ENCODE assay signal across 8 cellular contexts in genomic region chr1:31663622-31664452, GRCh38. TPM values are rescaled to one million over a fixed set of nuclear protein-coding genes. Genes with fewer than 3 reads are reported as not detected.
DNase-seq lines count a peak whose midpoint lies in the region; ATAC-seq and TF ChIP-seq lines count a peak whose summit lies in the region.

No MANE protein-coding gene starts in this region.

- H3K36me3 ChIP-seq in PC-9 (ENCODE audit: low read depth) (no peaks in the 10 kb centered on the region), gastroesophageal sphincter (peaks cover 0 to 59% of the 10 kb centered on the region in 2 donors), prostate gland (no peaks in the 10 kb centered on the region)

- no peak overlapping the region for H2AFZ ChIP-seq in PC-9

- POLR2A ChIA-PET in PC-9 (lab: Charles Lee; ENCODE audit: unreplicated experiment) = interaction anchor here (0.5 to 0.6 kb wide), 2 partner anchors 18 to 49 kb away, joined by 3 to 4 read pairs; no protein-coding TSS in a partner anchor

- WGBS in gastroesophageal sphincter (ENCODE audit: low coverage in 1 of 2), 2 donors = 27 to 44% methylated on average over 3 to 7 of the region's 9 CpGs
- 47% methylated on average over 9 of the region's 9 CpGs for WGBS in prostate gland

- in situ Hi-C loops in GM13976 (cut with MboI; ENCODE audit: low sequenced_read_pairs, unreplicated experiment) = loop anchor here (10.0 to 25.0 kb wide), 2 partner anchors 131 to 298 kb away; no protein-coding TSS in a partner anchor

- CTCF ChIA-PET in PC-9 (lab: Charles Lee) = interaction anchor here (0.7 to 1.4 kb wide), 5 partner anchors 41 to 354 kb away, joined by 3 to 11 read pairs (median 6); no protein-coding TSS in a partner anchor

- TF ChIP-seq CTCF in AG09309 (IDR thresholded peaks at IDR 0.05; ENCODE audit: control insufficient read depth, insufficient read depth, low read depth, low read length, missing control alignments) (peak; percentile 86), GM13976 (IDR thresholded peaks at IDR 0.05; ENCODE audit: borderline replicate concordance, control extremely low read depth, extremely low read depth, insufficient read depth, missing control alignments) (peak; percentile 94), PC-9 (conservative IDR thresholded peaks at IDR 0.05) (peak; percentile 100), gastroesophageal sphincter (IDR thresholded peaks at IDR 0.05) (peak in 3 of 4 experiments; percentile 95 to 99 (median 97)), prostate gland (IDR thresholded peaks at IDR 0.05) (peak; percentile 82 to 96 (median 92))

- H3K9me2 ChIP-seq in PC-9 (ENCODE audit: insufficient read depth) = no peaks in the 10 kb centered on the region

- ATAC-seq in gastroesophageal sphincter = peak; percentile 63
- no peak for ATAC-seq in HG02970 (IDR thresholded peaks at IDR 0.05; ENCODE audit: low FRiP score, unreplicated experiment)
- no peak for ATAC-seq in GM18519 (IDR thresholded peaks at IDR 0.05; ENCODE audit: low FRiP score, unreplicated experiment)

- no TSS peak for BruUV-seq in PC-9 (replicated peaks; lab: Mats Ljungman, UMichigan)

- H3K4me3 ChIP-seq in AG09309 (ENCODE audit: control insufficient read depth, low read depth, low read length) (no peak overlapping the region), PC-9 (no peak overlapping the region), gastroesophageal sphincter (no peak overlapping the region), prostate gland (no peak overlapping the region)

- H3K4me1 ChIP-seq in PC-9 (replicated peaks; ENCODE audit: insufficient read depth) = peaks cover 18% of the 10 kb centered on the region
- H3K4me1 ChIP-seq in gastroesophageal sphincter = peaks cover 0 to 54% (median 14%) of the 10 kb centered on the region in 3 donors
- H3K4me1 ChIP-seq in prostate gland (replicated peaks) = no peaks in the 10 kb centered on the region

- H3K79me2 ChIP-seq in PC-9 (ENCODE audit: low read depth) = no peaks in the 10 kb centered on the region

- H3K9me3 ChIP-seq in PC-9 (ENCODE audit: insufficient read depth, low read depth) (no peaks in the 10 kb centered on the region), gastroesophageal sphincter (no peaks in the 10 kb centered on the region), prostate gland (no peaks in the 10 kb centered on the region)

- no peaks in the 10 kb centered on the region for H4K20me1 ChIP-seq in PC-9 (ENCODE audit: insufficient read depth)

- no peak for DNase-seq in AG09309 (ENCODE audit: low read depth)
- DNase-seq in GM13976 (ENCODE audit: low spot score) = peak; percentile 88
- peak in 1 of 2 experiments; percentile 67 for DNase-seq in PC-9
- DNase-seq in activated T-helper 9 cell treated with anti-CD3 and anti-CD28 coated beads, Interleukin-2, amount 50 U/mL, for 16 hours (ENCODE audit: low read depth) = peak; percentile 51
- peak; percentile 33 for DNase-seq in prostate gland (ENCODE audit: low spot score)

- no peak for TF ChIP-seq POLR2A in gastroesophageal sphincter (IDR thresholded peaks at IDR 0.05)
- TF ChIP-seq POLR2A in prostate gland (IDR thresholded peaks at IDR 0.05) = no peak

- H3F3A ChIP-seq in PC-9 (ENCODE audit: insufficient read depth, low read depth) = peaks cover 5% of the 10 kb centered on the region; the same call in 1 of the 2 replicates

- TF ChIP-seq EP300 in gastroesophageal sphincter (IDR thresholded peaks at IDR 0.05) = no peak

- H3K27me3 ChIP-seq in PC-9 (ENCODE audit: insufficient read depth, low read depth) = no peaks in the 10 kb centered on the region
- no peaks in the 10 kb centered on the region for H3K27me3 ChIP-seq in gastroesophageal sphincter
- H3K27me3 ChIP-seq in prostate gland (replicated peaks; ENCODE audit: insufficient read depth) = no peaks in the 10 kb centered on the region

- no peak overlapping the region for H3K4me2 ChIP-seq in PC-9

- intact Hi-C loops in PC-9 (cut with micrococcal nuclease; ENCODE audit: unreplicated experiment) = loop anchor here (1.0 to 10.0 kb wide), 5 partner anchors 81 to 751 kb away; no protein-coding TSS in a partner anchor
- intact Hi-C loops in prostate gland (cut with DNase I) = loop anchor here (2.0 to 5.0 kb wide), 2 partner anchors 41 to 123 kb away; partner anchors contain the start of gene COL16A1

- no peak overlapping the region for H3K27ac ChIP-seq in PC-9
- H3K27ac ChIP-seq in gastroesophageal sphincter = peak overlapping the region in 1 of 4 donors; percentile 3
- H3K27ac ChIP-seq in prostate gland = no peak overlapping the region

RNA-seq across cellular contexts. Expression of gene PEF1, which starts 19.2 kb away (rescaled TPM):
- total RNA-seq in PC-9 (2021) = 40.3 and 44.5 TPM in 2 replicates
- 100 to 1,000 TPM in 1 of 4 donors, 10 to 100 TPM in 3; 71.3 to 109 (median 88.7) TPM for total RNA-seq in gastroesophageal sphincter
- total RNA-seq in prostate gland = 10 to 100 TPM; 83.1 to 99.5 TPM

RNA-seq across cellular contexts. Expression of gene COL16A1, which starts 40.0 kb away (rescaled TPM):
- total RNA-seq in PC-9 (2021) = 3.6 and 4.8 TPM in 2 replicates
- total RNA-seq in gastroesophageal sphincter = 100 to 1,000 TPM in 3 of 4 donors, 10 to 100 TPM in 1; 67.2 to 169 (median 149) TPM
- 10 to 100 TPM; 45.3 to 89.4 TPM for total RNA-seq in prostate gland

RNA-seq across cellular contexts. Expression of gene HCRTR1, which starts 46.3 kb away (rescaled TPM):
- not detected in 2 replicates for total RNA-seq in PC-9 (2021)
- under 1 TPM in 3 of 4 donors, not detected in 1; 0.23 to 0.82 (median 0.67) TPM for total RNA-seq in gastroesophageal sphincter
- total RNA-seq in prostate gland = not detected
